ENCODE assay signal across 8 cellular contexts in the genomic region with DNA sequence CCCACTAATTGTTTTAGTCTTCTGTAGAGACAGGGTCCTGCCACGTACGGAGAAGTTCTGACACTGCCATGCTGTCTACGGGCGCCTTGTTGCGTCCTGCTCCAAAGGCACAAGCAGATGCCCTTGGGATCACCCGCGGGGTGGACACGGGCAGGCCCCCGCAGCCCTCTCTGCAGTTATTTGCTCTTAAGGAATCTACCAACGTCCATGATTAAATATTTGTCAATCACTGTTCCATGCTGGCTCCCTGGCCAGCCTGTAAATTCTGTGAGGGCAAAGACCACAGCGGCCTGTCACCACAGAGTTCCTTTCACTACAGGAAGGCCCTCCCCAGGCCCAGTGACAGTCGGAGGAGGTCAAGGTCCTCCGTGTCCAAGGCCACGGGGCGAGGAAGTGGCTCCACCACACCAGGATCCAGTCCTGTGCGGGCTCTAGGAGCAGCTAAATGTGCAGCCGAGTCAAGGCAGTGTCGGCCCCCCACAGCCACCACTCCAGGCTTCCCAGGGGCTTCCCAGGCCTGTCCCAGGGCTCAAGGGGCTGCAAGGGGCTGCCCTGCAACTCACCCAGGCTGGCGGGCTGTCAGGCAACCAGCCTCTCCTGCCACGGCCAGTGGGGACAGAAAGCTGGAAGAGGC. TPM values are rescaled to one million over a fixed set of nuclear protein-coding genes. Genes with fewer than 3 reads are reported as not detected.
DNase-seq lines count a peak whose midpoint lies in the region; ATAC-seq, FAIRE-seq and TF ChIP-seq lines count a peak whose summit lies in the region.

No MANE protein-coding gene starts in this region.

- no peak for TF ChIP-seq EP300 in GM12878 (IDR thresholded peaks at IDR 0.05; ENCODE audit: borderline replicate concordance in 1 of 2, control insufficient read depth in 1 of 2, low read depth in 2 of 2, low read length in 2 of 2)

- in situ Hi-C loops in GM12878 (cut with MboI) = no loop called here

- H4K20me1 ChIP-seq in GM12878 (ENCODE audit: control insufficient read depth, insufficient read depth) = peaks cover 12% of the 10 kb centered on the region

- H3K36me3 ChIP-seq in cardiac muscle cell (no peaks in the 10 kb centered on the region), GM12878 (ENCODE audit: control insufficient read depth in 2 of 2, insufficient read depth in 2 of 2, low read length in 1 of 2) (peaks cover 0 to 22% of the 10 kb centered on the region in 2 experiments; a peak in 3 of 4 replicates), lung (ENCODE audit: control insufficient read depth in 2 of 2, insufficient read depth in 2 of 2, low read length in 2 of 2) (peaks cover 0 to 8% of the 10 kb centered on the region in 2 donors)

- ATAC-seq in Right ventricle myocardium superior (ENCODE audit: poor library complexity) = no peak
- peak; percentile 2 for ATAC-seq in GM12878
- no peak for ATAC-seq in lung (ENCODE audit: insufficient read depth, low FRiP score)
- ATAC-seq in GM21423 (IDR thresholded peaks at IDR 0.05; ENCODE audit: unreplicated experiment) = no peak
- ATAC-seq in HG03280 (IDR thresholded peaks at IDR 0.05; ENCODE audit: unreplicated experiment) = no peak

- no peaks in the 10 kb centered on the region for H3K9me3 ChIP-seq in cardiac muscle cell (ENCODE audit: low read depth)
- H3K9me3 ChIP-seq in GM12878 (replicated peaks; ENCODE audit: control insufficient read depth, insufficient read depth, low read length) = no peaks in the 10 kb centered on the region
- H3K9me3 ChIP-seq in lung (ENCODE audit: control insufficient read depth in 2 of 2, insufficient read depth in 1 of 2, low read length in 1 of 2) = no peaks in the 10 kb centered on the region

- H3K9me3 Mint-ChIP-seq in type B pancreatic cell = no peaks in the 10 kb centered on the region

- no peak overlapping the region for H3K4me3 ChIP-seq in cardiac muscle cell
- H3K4me3 ChIP-seq in GM12878 = peak overlapping the region; percentile 98
- peak overlapping the region; percentile 50 for H3K4me3 ChIP-seq in lung

- H3K79me2 ChIP-seq in GM12878 (ENCODE audit: control insufficient read depth, insufficient read depth, low read length) = peaks cover 71% of the 10 kb centered on the region

- H3K36me3 Mint-ChIP-seq in type B pancreatic cell = no peaks in the 10 kb centered on the region

- intact Hi-C loops in Right ventricle myocardium superior (cut with DNase I) (no loop called here), GM12878 (cut with micrococcal nuclease; ENCODE audit: unreplicated experiment) (no loop called here)

- no peak overlapping the region for H2AFZ ChIP-seq in GM12878 (ENCODE audit: control insufficient read depth, low read depth, low read length)

- no peak for TF ChIP-seq RAD21 in GM12878 (IDR thresholded peaks at IDR 0.05; ENCODE audit: insufficient read depth, low read depth, low read length)

- BruUV-seq in GM12878 (replicated peaks; lab: Mats Ljungman, UMichigan) = no TSS peak

- H3K27me3 ChIP-seq in cardiac muscle cell (no peaks in the 10 kb centered on the region), GM12878 (replicated peaks in 1 of 2; ENCODE audit: control insufficient read depth in 2 of 2, insufficient read depth in 2 of 2, low read length in 1 of 2) (no peaks in the 10 kb centered on the region), lung (ENCODE audit: control insufficient read depth, insufficient read depth) (no peaks in the 10 kb centered on the region)

- RAD21 ChIA-PET in GM12878 (lab: Charles Lee; ENCODE audit: unreplicated experiment) = interaction anchor here (1.1 kb wide), 1 partner anchor 73 kb away, joined by 4 read pairs; no protein-coding TSS in a partner anchor

- H3K4me1 Mint-ChIP-seq in type B pancreatic cell (ENCODE audit: unreplicated experiment) = peaks cover 14% of the 10 kb centered on the region

- SMC1A ChIA-PET in GM12878 (lab: Charles Lee; ENCODE audit: uncharacterized antibody, unreplicated experiment) = interaction anchor here (0.7 to 0.9 kb wide), 2 partner anchors 28 to 86 kb away, joined by 3 read pairs; no protein-coding TSS in a partner anchor

- FAIRE-seq in GM12878 (lab: Jason Lieb, UNC) = peak; percentile 18

- H3K4me1 ChIP-seq in cardiac muscle cell (ENCODE audit: low read depth) (peaks cover 8% of the 10 kb centered on the region), GM12878 (ENCODE audit: control insufficient read depth, insufficient read depth, low read length) (peaks cover 19% of the 10 kb centered on the region), lung (ENCODE audit: control insufficient read depth in 2 of 2, insufficient read depth in 2 of 2, low read length in 2 of 2) (peaks cover 0 to 43% of the 10 kb centered on the region in 2 donors)

- TF ChIP-seq POLR2A in GM12878 (IDR thresholded peaks at IDR 0.05; ENCODE audit: low read depth, low read length) = no peak

- DNase-seq in cardiac muscle cell (ENCODE audit: low read depth in 1 of 2, low spot score in 1 of 2) (no peak), Right ventricle myocardium superior (no peak), GM12878 (ENCODE audit: low read depth, low spot score) (no peak), lung (ENCODE audit: low spot score) (no peak), type B pancreatic cell (ENCODE audit: extremely low spot score, unreplicated experiment) (no peak), SW480 (ENCODE audit: low spot score) (no peak)

- TF ChIP-seq CTCF in cardiac muscle cell (IDR thresholded peaks at IDR 0.05; ENCODE audit: low read depth, low read length) (no peak), GM12878 (IDR thresholded peaks at IDR 0.05 in 2 of 3, conservative IDR thresholded peaks at IDR 0.05 in 1 of 3; ENCODE audit: control insufficient read depth in 2 of 3, extremely low read depth in 1 of 3, insufficient read depth in 1 of 3, low read depth in 3 of 3, low read length in 3 of 3) (no peak), lung (IDR thresholded peaks at IDR 0.05; ENCODE audit: control extremely low read depth, extremely low read depth) (no peak), type B pancreatic cell (conservative IDR thresholded peaks at IDR 0.05) (no peak)

- H3K27ac ChIP-seq in cardiac muscle cell (peak overlapping the region; percentile 82), GM12878 (ENCODE audit: control insufficient read depth, insufficient read depth) (peak overlapping the region; percentile 90), lung (ENCODE audit: low read depth in 1 of 2, low read length in 1 of 2) (peak overlapping the region; percentile 21 to 42)

- no peaks in the 10 kb centered on the region for H3K27me3 Mint-ChIP-seq in type B pancreatic cell

- H3K4me2 ChIP-seq in GM12878 (ENCODE audit: control insufficient read depth, insufficient read depth) = peak overlapping the region; percentile 98

- peak overlapping the region; percentile 89 for H3K27ac Mint-ChIP-seq in type B pancreatic cell

- POLR2A ChIA-PET in GM12878 (lab: Charles Lee) = interaction anchor here (0.7 to 1.6 kb wide), 4 partner anchors 20 to 73 kb away, joined by 3 to 6 read pairs (median 4); no protein-coding TSS in a partner anchor

- H3K9ac ChIP-seq in GM12878 (ENCODE audit: control insufficient read depth, insufficient read depth, low read length) = peak overlapping the region; percentile 95

- 0% methylated on average over 19 of the region's 20 CpGs for WGBS in GM12878 (ENCODE audit: insufficient coverage, insufficient replicate concordance, low lambda C conversion rate, missing lambda C conversion rate)
- 30 to 35% methylated on average over 18 to 20 of the region's 20 CpGs for WGBS in lung, 2 donors

- peak overlapping the region; percentile 87 for H3K4me3 Mint-ChIP-seq in type B pancreatic cell

- CTCF ChIA-PET in GM12878 (lab: Yijun Ruan, JAX) = interaction anchor here (0.8 to 1.0 kb wide), 2 partner anchors 18 to 305 kb away, joined by 3 to 4 read pairs; no protein-coding TSS in a partner anchor

RNA-seq across cellular contexts. Expression of a gene that starts 2.1 kb away (rescaled TPM):
- 76.6 and 78.5 TPM in 2 replicates for total RNA-seq in cardiac muscle cell
- 88.7 and 92.1 TPM in 2 replicates for polyA plus RNA-seq in cardiac muscle cell
- total RNA-seq in Right ventricle myocardium superior = 21.2 TPM
- total RNA-seq in GM12878 (2013; cell fraction: nucleolus; rRNA removed) = 45.4 and 54.1 TPM in 2 replicates
- total RNA-seq in GM12878 (2014; rRNA removed) = 81.3 and 100 TPM in 2 replicates
- total RNA-seq in GM12878 (2014; rRNA removed; fragmentation: Illumina TruSeq; extraction: Trizol) = 13.5 and 19.2 TPM in 2 replicates
- total RNA-seq in GM12878 (2021) = 78.3 and 90.2 TPM in 2 replicates
- polyA plus RNA-seq in GM12878 (2011; ENCODE audit: low read depth) = 7.8 TPM
- polyA plus RNA-seq in GM12878 (2011; rRNA removed) = 4.5 and 8.9 TPM in 2 replicates
- 22.0 and 33.7 TPM in 2 replicates for polyA plus RNA-seq in GM12878 (2011; cell fraction: cytosol; rRNA removed)
- polyA plus RNA-seq in GM12878 (2011; cell fraction: nucleus; rRNA removed) = 59.1 and 84.4 TPM in 2 replicates
- 46.6 and 57.2 TPM in 2 replicates for polyA plus RNA-seq in GM12878 (2012)
- polyA plus RNA-seq in GM12878 (2014; fragmentation: Illumina TruSeq; extraction: Trizol) = 0.90 and 5.2 TPM in 2 replicates
- polyA plus RNA-seq in GM12878 (2014; fragmentation: Nextera tagmentation; extraction: Ambion mirVana) = under 1 TPM; 0.45 to 0.73 TPM
- 84.2 and 98.4 TPM in 2 replicates for polyA plus RNA-seq in GM12878 (2014; rRNA removed)
- polyA plus RNA-seq in GM12878 (2016; fragmentation: Nextera tagmentation; extraction: Ambion mirVana) = 10 to 100 TPM; 81.9 to 85.7 TPM
- 6.1 and 15.7 TPM in 2 replicates for polyA minus RNA-seq in GM12878 (2011; rRNA and poly(A)+ RNA removed)
- 15.3 and 15.5 TPM in 2 replicates for polyA minus RNA-seq in GM12878 (2011; cell fraction: cytosol; rRNA and poly(A)+ RNA removed)
- polyA minus RNA-seq in GM12878 (2011; cell fraction: nucleus; rRNA and poly(A)+ RNA removed) = 20.7 and 35.5 TPM in 2 replicates
- total RNA-seq in lung = 10 to 100 TPM; 18.1 to 46.2 TPM
- polyA plus RNA-seq in lung = 10 to 100 TPM; 32.2 to 41.9 TPM
- total RNA-seq in type B pancreatic cell (ENCODE audit: low replicate concordance) = 38.1 and 41.3 TPM in 2 replicates

RNA-seq across cellular contexts. Expression of a gene that starts 15.3 kb away (rescaled TPM):
- 44.4 and 46.9 TPM in 2 replicates for total RNA-seq in cardiac muscle cell
- polyA plus RNA-seq in cardiac muscle cell = 33.0 and 34.7 TPM in 2 replicates
- 27.4 TPM for total RNA-seq in Right ventricle myocardium superior
- total RNA-seq in GM12878 (2013; cell fraction: nucleolus; rRNA removed) = 67.2 and 78.8 TPM in 2 replicates
- total RNA-seq in GM12878 (2014; rRNA removed) = 10.2 and 10.3 TPM in 2 replicates
- total RNA-seq in GM12878 (2014; rRNA removed; fragmentation: Illumina TruSeq; extraction: Trizol) = 4.3 and 4.5 TPM in 2 replicates
- 10.9 and 12.0 TPM in 2 replicates for total RNA-seq in GM12878 (2021)
- 9.1 TPM for polyA plus RNA-seq in GM12878 (2011; ENCODE audit: low read depth)
- polyA plus RNA-seq in GM12878 (2011; rRNA removed) = 8.4 and 13.5 TPM in 2 replicates
- 22.5 and 39.1 TPM in 2 replicates for polyA plus RNA-seq in GM12878 (2011; cell fraction: cytosol; rRNA removed)
- 115 TPM in 2 replicates for polyA plus RNA-seq in GM12878 (2011; cell fraction: nucleus; rRNA removed)
- 9.7 and 30.0 TPM in 2 replicates for polyA plus RNA-seq in GM12878 (2012)
- polyA plus RNA-seq in GM12878 (2014; fragmentation: Illumina TruSeq; extraction: Trizol) = 2.4 and 2.7 TPM in 2 replicates
- polyA plus RNA-seq in GM12878 (2014; fragmentation: Nextera tagmentation; extraction: Ambion mirVana) = under 1 TPM; 0.42 to 0.79 TPM
- 10.5 and 12.5 TPM in 2 replicates for polyA plus RNA-seq in GM12878 (2014; rRNA removed)
- polyA plus RNA-seq in GM12878 (2016; fragmentation: Nextera tagmentation; extraction: Ambion mirVana) = 1 to 10 TPM; 2.4 TPM
- polyA minus RNA-seq in GM12878 (2011; rRNA and poly(A)+ RNA removed) = 7.3 and 13.2 TPM in 2 replicates
- polyA minus RNA-seq in GM12878 (2011; cell fraction: cytosol; rRNA and poly(A)+ RNA removed) = 11.7 and 12.8 TPM in 2 replicates
- 5.9 and 12.5 TPM in 2 replicates for polyA minus RNA-seq in GM12878 (2011; cell fraction: nucleus; rRNA and poly(A)+ RNA removed)
- 100 to 1,000 TPM in 1 of 2 donors, 10 to 100 TPM in 1; 15.1 to 120 TPM for total RNA-seq in lung
- 100 to 1,000 TPM; 109 to 172 TPM for polyA plus RNA-seq in lung
- total RNA-seq in type B pancreatic cell (ENCODE audit: low replicate concordance) = 9.3 and 11.0 TPM in 2 replicates

RNA-seq across cellular contexts. Expression of a gene that starts 21.2 kb away (rescaled TPM):
- total RNA-seq in cardiac muscle cell (not detected in 2 replicates), Right ventricle myocardium superior (not detected), GM12878 (2014; rRNA removed) (not detected in 2 replicates), GM12878 (2014; rRNA removed; fragmentation: Illumina TruSeq; extraction: Trizol) (not detected in 2 replicates), GM12878 (2021) (not detected in 2 replicates), lung (under 1 TPM; 0.23 to 0.46 TPM), type B pancreatic cell (ENCODE audit: low replicate concordance) (not detected in 2 replicates)
- polyA plus RNA-seq in cardiac muscle cell (0.92 TPM in 1 of 2 replicates, not detected in the other), GM12878 (2011; rRNA removed) (not detected in 2 replicates), GM12878 (2014; fragmentation: Illumina TruSeq; extraction: Trizol) (not detected in 2 replicates), GM12878 (2014; fragmentation: Nextera tagmentation; extraction: Ambion mirVana) (not detected), GM12878 (2014; rRNA removed) (0.05 and 0.13 TPM in 2 replicates), GM12878 (2016; fragmentation: Nextera tagmentation; extraction: Ambion mirVana) (not detected), lung (under 1 TPM; 0.10 to 0.85 TPM)
- not detected in 2 replicates for total RNA-seq in GM12878 (2013; cell fraction: nucleolus; rRNA removed)
- not detected for polyA plus RNA-seq in GM12878 (2011; ENCODE audit: low read depth)
- 0.03 TPM in 1 of 2 replicates, not detected in the other for polyA plus RNA-seq in GM12878 (2011; cell fraction: cytosol; rRNA removed)
- not detected in 2 replicates for polyA plus RNA-seq in GM12878 (2011; cell fraction: nucleus; rRNA removed)
- 0.24 TPM in 1 of 2 replicates, not detected in the other for polyA plus RNA-seq in GM12878 (2012)
- not detected in 2 replicates for polyA minus RNA-seq in GM12878 (2011; rRNA and poly(A)+ RNA removed)
- polyA minus RNA-seq in GM12878 (2011; cell fraction: cytosol; rRNA and poly(A)+ RNA removed) = not detected in 2 replicates
- polyA minus RNA-seq in GM12878 (2011; cell fraction: nucleus; rRNA and poly(A)+ RNA removed) = not detected in 2 replicates

RNA-seq across cellular contexts. Expression of a gene that starts 27.6 kb away (rescaled TPM):
- total RNA-seq in cardiac muscle cell (82.6 and 121 TPM in 2 replicates), Right ventricle myocardium superior (54.5 TPM), GM12878 (2014; rRNA removed) (36.5 and 42.8 TPM in 2 replicates), GM12878 (2014; rRNA removed; fragmentation: Illumina TruSeq; extraction: Trizol) (22.0 and 22.8 TPM in 2 replicates), GM12878 (2021) (57.6 and 59.8 TPM in 2 replicates), lung (10 to 100 TPM; 16.1 to 43.3 TPM), type B pancreatic cell (ENCODE audit: low replicate concordance) (52.2 and 59.8 TPM in 2 replicates)
- polyA plus RNA-seq in cardiac muscle cell (103 and 120 TPM in 2 replicates), GM12878 (2011; rRNA removed) (16.6 and 54.0 TPM in 2 replicates), GM12878 (2014; fragmentation: Illumina TruSeq; extraction: Trizol) (7.3 and 30.8 TPM in 2 replicates), GM12878 (2014; fragmentation: Nextera tagmentation; extraction: Ambion mirVana) (10 to 100 TPM in 1 of 2 experiments, 1 to 10 TPM in 1; 9.9 to 27.9 TPM), GM12878 (2014; rRNA removed) (38.4 and 52.6 TPM in 2 replicates), GM12878 (2016; fragmentation: Nextera tagmentation; extraction: Ambion mirVana) (10 to 100 TPM; 28.1 to 44.7 TPM), lung (10 to 100 TPM; 33.5 to 76.7 TPM)
- 47.3 and 62.5 TPM in 2 replicates for total RNA-seq in GM12878 (2013; cell fraction: nucleolus; rRNA removed)
- 24.6 TPM for polyA plus RNA-seq in GM12878 (2011; ENCODE audit: low read depth)
- 27.6 and 50.3 TPM in 2 replicates for polyA plus RNA-seq in GM12878 (2011; cell fraction: cytosol; rRNA removed)
- polyA plus RNA-seq in GM12878 (2011; cell fraction: nucleus; rRNA removed) = 300 and 345 TPM in 2 replicates
- polyA plus RNA-seq in GM12878 (2012) = 36.1 and 38.8 TPM in 2 replicates
- 91.7 and 110 TPM in 2 replicates for polyA minus RNA-seq in GM12878 (2011; rRNA and poly(A)+ RNA removed)
- polyA minus RNA-seq in GM12878 (2011; cell fraction: cytosol; rRNA and poly(A)+ RNA removed) = 33.9 and 39.2 TPM in 2 replicates
- polyA minus RNA-seq in GM12878 (2011; cell fraction: nucleus; rRNA and poly(A)+ RNA removed) = 50.2 and 63.4 TPM in 2 replicates

RNA-seq across cellular contexts. Expression of a gene that starts 34.3 kb away (rescaled TPM):
- total RNA-seq in cardiac muscle cell = not detected in 2 replicates
- polyA plus RNA-seq in cardiac muscle cell = 0.22 TPM in 1 of 2 replicates, not detected in the other
- not detected for total RNA-seq in Right ventricle myocardium superior
- total RNA-seq in GM12878 (2013; cell fraction: nucleolus; rRNA removed) = not detected in 2 replicates
- not detected in 2 replicates for total RNA-seq in GM12878 (2014; rRNA removed)
- not detected in 2 replicates for total RNA-seq in GM12878 (2014; rRNA removed; fragmentation: Illumina TruSeq; extraction: Trizol)
- total RNA-seq in GM12878 (2021) = not detected in 2 replicates
- not detected for polyA plus RNA-seq in GM12878 (2011; ENCODE audit: low read depth)
- not detected in 2 replicates for polyA plus RNA-seq in GM12878 (2011; rRNA removed)
- 0.04 TPM in 1 of 2 replicates, not detected in the other for polyA plus RNA-seq in GM12878 (2011; cell fraction: cytosol; rRNA removed)
- polyA plus RNA-seq in GM12878 (2011; cell fraction: nucleus; rRNA removed) = not detected in 2 replicates
- not detected in 2 replicates for polyA plus RNA-seq in GM12878 (2012)
- not detected in 2 replicates for polyA plus RNA-seq in GM12878 (2014; fragmentation: Illumina TruSeq; extraction: Trizol)
- polyA plus RNA-seq in GM12878 (2014; fragmentation: Nextera tagmentation; extraction: Ambion mirVana) = not detected
- not detected in 2 replicates for polyA plus RNA-seq in GM12878 (2014; rRNA removed)
- not detected for polyA plus RNA-seq in GM12878 (2016; fragmentation: Nextera tagmentation; extraction: Ambion mirVana)
- polyA minus RNA-seq in GM12878 (2011; rRNA and poly(A)+ RNA removed) = not detected in 2 replicates
- polyA minus RNA-seq in GM12878 (2011; cell fraction: cytosol; rRNA and poly(A)+ RNA removed) = not detected in 2 replicates
- not detected in 2 replicates for polyA minus RNA-seq in GM12878 (2011; cell fraction: nucleus; rRNA and poly(A)+ RNA removed)
- 1 to 10 TPM in 1 of 2 donors, not detected in 1; 2.0 TPM for total RNA-seq in lung
- under 1 TPM; 0.10 to 0.60 TPM for polyA plus RNA-seq in lung
- not detected in 2 replicates for total RNA-seq in type B pancreatic cell (ENCODE audit: low replicate concordance)

Comparison
In these comparisons a context has a peak if more than half of its experiments do, and no peak if none do; other contexts are left out.
1. H3K27ac ChIP-seq: peak in every context shown above with its lines; median percentile 90 in GM12878; 82 in cardiac muscle cell; 32 in lung.